8 cellular contexts compared by ENCODE assay signal in the genomic region with DNA sequence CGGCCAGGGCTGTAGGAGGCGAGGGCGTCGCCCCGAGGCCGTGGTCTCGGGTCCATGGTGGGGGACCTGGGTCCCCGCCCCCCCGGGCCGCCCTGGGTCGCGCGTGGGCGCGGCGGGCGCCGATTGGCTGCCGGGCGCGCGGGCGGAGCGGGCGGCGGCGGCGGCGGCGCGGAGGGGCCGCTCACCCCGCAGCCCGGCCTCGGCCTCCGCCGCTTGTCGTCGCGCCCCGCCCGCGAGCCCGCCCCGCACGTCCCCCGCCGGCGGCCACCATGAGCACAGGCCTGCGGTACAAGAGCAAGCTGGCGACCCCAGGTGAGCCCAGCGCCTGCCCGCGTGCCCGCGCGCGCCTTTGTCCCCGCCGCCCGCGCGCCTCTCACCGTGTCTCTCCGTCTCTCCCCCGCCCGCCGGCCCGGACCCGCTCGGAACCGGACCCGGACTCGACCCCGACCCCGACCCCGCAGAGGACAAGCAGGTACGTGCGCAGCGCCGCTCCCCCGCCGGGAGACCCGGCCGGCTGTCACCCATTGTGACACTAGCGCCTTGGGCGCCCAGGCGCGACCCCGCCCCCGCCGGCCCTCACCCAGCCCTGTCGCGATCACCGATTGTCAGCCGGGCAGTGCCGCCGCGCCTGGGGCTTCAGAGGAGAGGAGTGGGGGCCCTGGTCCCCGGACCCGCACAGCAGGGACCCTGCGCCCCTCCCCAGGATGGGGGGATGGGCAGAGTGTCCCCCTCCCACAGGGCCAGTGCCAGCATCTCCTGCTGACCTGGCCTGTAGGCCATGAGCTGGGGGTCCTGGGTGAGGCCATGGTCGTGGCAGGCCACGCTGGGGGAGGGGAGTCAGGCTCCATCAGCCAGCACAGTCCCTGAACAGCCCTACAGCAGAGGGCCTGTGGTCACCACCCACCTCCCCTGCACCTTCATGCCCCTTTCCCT. TPM values are rescaled to one million over a fixed set of nuclear protein-coding genes. Genes with fewer than 3 reads are reported as not detected.
DNase-seq lines count a peak whose midpoint lies in the region; ATAC-seq, FAIRE-seq and TF ChIP-seq lines count a peak whose summit lies in the region.

A gene (plus strand): TSS at position 184 of the 933 bp plus-strand sequence. CDS start 86 bp downstream, at position 270.

- peak within 1 kb of the TSS; percentile 78 for H3K4me3 Mint-ChIP-seq in astrocyte (ENCODE audit: unreplicated experiment)
- H3K4me3 Mint-ChIP-seq in stimulated activated memory B cell treated with anti-CD40 and anti-IgM and Interleukin-4, amounts not matched to agents 10 μg/mL and 1 μg/mL and 100 μg/mL, for 72 hours = peak within 1 kb of the TSS; percentile 52

- no peaks in the 10 kb centered on the region for H3K9me3 Mint-ChIP-seq in astrocyte (ENCODE audit: unreplicated experiment)
- H3K9me3 Mint-ChIP-seq in stimulated activated memory B cell treated with anti-CD40 and anti-IgM and Interleukin-4, amounts not matched to agents 10 μg/mL and 1 μg/mL and 100 μg/mL, for 72 hours = no peaks in the 10 kb centered on the region

- H3K27ac Mint-ChIP-seq in astrocyte (ENCODE audit: unreplicated experiment) = no peak within 1 kb of the TSS
- H3K27ac Mint-ChIP-seq in stimulated activated memory B cell treated with anti-CD40 and anti-IgM and Interleukin-4, amounts not matched to agents 10 μg/mL and 1 μg/mL and 100 μg/mL, for 72 hours = no peak within 1 kb of the TSS

- no peak within 1 kb of the TSS for H3K27ac ChIP-seq in astrocyte (ENCODE audit: low read depth, low read length)

- peak within 1 kb of the TSS; percentile 61 for H3K4me3 ChIP-seq in astrocyte (ENCODE audit: insufficient read depth, low read depth, low read length)
- peak within 1 kb of the TSS; percentile 50; the same call in 1 of the 2 replicates for H3K4me3 ChIP-seq in iPS-18c (ENCODE audit: insufficient read depth, low read depth, low read length)

- ATAC-seq in stimulated activated memory B cell treated with anti-CD40 and anti-IgM and Interleukin-4, amounts not matched to agents 10 μg/mL and 1 μg/mL and 100 μg/mL, for 72 hours = no peak
- ATAC-seq in HG03135 (IDR thresholded peaks at IDR 0.05; ENCODE audit: unreplicated experiment) = no peak

- peak within 1 kb of the TSS; percentile 90 for H2AFZ ChIP-seq in astrocyte (ENCODE audit: low read depth, low read length)

- H3K9me3 ChIP-seq in astrocyte (ENCODE audit: insufficient read depth, low read depth, low read length) (no peaks in the 10 kb centered on the region), iPS-18c (ENCODE audit: control insufficient read depth, insufficient read depth, low read length) (no peaks in the 10 kb centered on the region)

- H3K36me3 ChIP-seq in astrocyte (ENCODE audit: insufficient read depth, low read length) = no peaks in the 10 kb centered on the region

- H3K27me3 ChIP-seq in astrocyte (ENCODE audit: insufficient read depth, low read length) = no peaks in the 10 kb centered on the region

- peak within 1 kb of the TSS; percentile 63 for H3K9ac ChIP-seq in astrocyte (ENCODE audit: low read length)

- no peak for FAIRE-seq in astrocyte (lab: Jason Lieb, UNC)

- peaks cover 17% of the 10 kb centered on the region for H3K4me1 ChIP-seq in astrocyte (ENCODE audit: insufficient read depth, low read length)

- H3K79me2 ChIP-seq in astrocyte (ENCODE audit: insufficient read depth, low read length) = peaks cover 18% of the 10 kb centered on the region

- H3K4me1 Mint-ChIP-seq in astrocyte (ENCODE audit: low read depth, unreplicated experiment) = peaks cover 2% of the 10 kb centered on the region
- H3K4me1 Mint-ChIP-seq in stimulated activated memory B cell treated with anti-CD40 and anti-IgM and Interleukin-4, amounts not matched to agents 10 μg/mL and 1 μg/mL and 100 μg/mL, for 72 hours = peaks cover 12% of the 10 kb centered on the region

- DNase-seq in NCI-H146 (lab: John Stamatoyannopoulos, UW) (peak; percentile 33), NCI-H146 treated with DMSO at 0.1 percent for 48 hours (lab: John Stamatoyannopoulos, UW; ENCODE audit: unreplicated experiment) (no peak), astrocyte (ENCODE audit: low read depth) (no peak), HT-29 (ENCODE audit: low spot score) (no peak), NCI-H526 (lab: John Stamatoyannopoulos, UW) (no peak)

- H3K27me3 Mint-ChIP-seq in astrocyte (ENCODE audit: low read depth, unreplicated experiment) = peaks cover 46% of the 10 kb centered on the region
- peaks cover 81% of the 10 kb centered on the region for H3K27me3 Mint-ChIP-seq in stimulated activated memory B cell treated with anti-CD40 and anti-IgM and Interleukin-4, amounts not matched to agents 10 μg/mL and 1 μg/mL and 100 μg/mL, for 72 hours

- H3K36me3 Mint-ChIP-seq in astrocyte (ENCODE audit: low read depth, unreplicated experiment) = peaks cover 2% of the 10 kb centered on the region
- no peaks in the 10 kb centered on the region for H3K36me3 Mint-ChIP-seq in stimulated activated memory B cell treated with anti-CD40 and anti-IgM and Interleukin-4, amounts not matched to agents 10 μg/mL and 1 μg/mL and 100 μg/mL, for 72 hours

- H4K20me1 ChIP-seq in astrocyte (ENCODE audit: insufficient read depth, low read length) = peaks cover 22% of the 10 kb centered on the region

- H3K4me2 ChIP-seq in astrocyte (ENCODE audit: low read length) = peak within 1 kb of the TSS; percentile 95

- no peak for TF ChIP-seq CTCF in astrocyte (IDR thresholded peaks at IDR 0.05; ENCODE audit: insufficient read depth, low read depth, low read length)

RNA-seq across cellular contexts. Expression of the gene that starts here (rescaled TPM):
- 7.3 and 8.6 TPM in 2 replicates for total RNA-seq in astrocyte
- 0.42 TPM in 1 of 2 replicates, not detected in the other for total RNA-seq in HT-29 (2014; rRNA removed; shearing (Covaris generic))
